ENCODE assay signal across 8 cellular contexts in genomic region chr12:104455594-104456416, GRCh38. TPM values are rescaled to one million over a fixed set of nuclear protein-coding genes. Genes with fewer than 3 reads are reported as not detected.
A peak's percentile ranks its signal among the peaks of the same experiment; 100 is the strongest.
DNase-seq lines count a peak whose midpoint lies in the region; ATAC-seq, FAIRE-seq and TF ChIP-seq lines count a peak whose summit lies in the region.

No MANE protein-coding gene starts in this region.

- intact Hi-C loops in pancreas (cut with DNase I) = no loop called here

- DNase-seq in Peyer's patch = no peak
- DNase-seq in epithelial cell of proximal tubule (ENCODE audit: low read depth) = no peak
- DNase-seq in pancreas = no peak
- DNase-seq in SW 1271 (lab: John Stamatoyannopoulos, UW) = no peak
- no peak for DNase-seq in T-helper 9 cell
- no peak for DNase-seq in GDM1 (lab: John Stamatoyannopoulos, UW)

- no peak for FAIRE-seq in pancreas (lab: Jason Lieb, UNC)

- peak overlapping the region; percentile 96 for H3K4me2 ChIP-seq in DOHH2 (ENCODE audit: low read length)

- no peak overlapping the region for H3K27ac ChIP-seq in DOHH2 (ENCODE audit: low read depth, low read length)
- H3K27ac ChIP-seq in Peyer's patch = peak overlapping the region; percentile 79 to 97 (median 84)
- H3K27ac ChIP-seq in pancreas = peak overlapping the region in 2 of 4 donors; percentile 68 to 76

- H4K20me1 ChIP-seq in DOHH2 (ENCODE audit: control insufficient read depth, insufficient read depth, low read depth, low read length) = no peaks in the 10 kb centered on the region

- H3K79me2 ChIP-seq in DOHH2 (ENCODE audit: control insufficient read depth, low read length) = peaks cover 35% of the 10 kb centered on the region

- no peaks in the 10 kb centered on the region; the same call in 1 of the 2 replicates for H3F3A ChIP-seq in DOHH2 (ENCODE audit: control insufficient read depth, insufficient read depth)

- ATAC-seq in pancreas = no peak
- ATAC-seq in HG02588 (IDR thresholded peaks at IDR 0.05; ENCODE audit: unreplicated experiment) = no peak

- no peaks in the 10 kb centered on the region for H3K9me2 ChIP-seq in DOHH2 (replicated peaks; ENCODE audit: control insufficient read depth, low read length)

- H3K27me3 ChIP-seq in DOHH2 (ENCODE audit: control insufficient read depth, low read length) = peaks cover 24% of the 10 kb centered on the region
- no peaks in the 10 kb centered on the region for H3K27me3 ChIP-seq in Peyer's patch
- no peaks in the 10 kb centered on the region for H3K27me3 ChIP-seq in pancreas

- TF ChIP-seq CTCF in DOHH2 (IDR thresholded peaks at IDR 0.05; ENCODE audit: low read depth, low read length, poor library complexity, severe bottlenecking) (no peak), Peyer's patch (IDR thresholded peaks at IDR 0.05) (no peak), epithelial cell of proximal tubule (conservative IDR thresholded peaks at IDR 0.05; ENCODE audit: low read depth, low read length) (no peak), pancreas (IDR thresholded peaks at IDR 0.05) (no peak)

- H3K9me3 ChIP-seq in DOHH2 (ENCODE audit: control insufficient read depth, insufficient read depth, low read length) (no peaks in the 10 kb centered on the region), Peyer's patch (no peaks in the 10 kb centered on the region), pancreas (no peaks in the 10 kb centered on the region)

- no peak for TF ChIP-seq POLR2A in Peyer's patch (IDR thresholded peaks at IDR 0.05)

- H3K36me3 ChIP-seq in DOHH2 (ENCODE audit: control insufficient read depth, low read length) (peaks cover 3% of the 10 kb centered on the region; the same call in 1 of the 2 replicates), Peyer's patch (no peaks in the 10 kb centered on the region), pancreas (no peaks in the 10 kb centered on the region)

- WGBS in pancreas, 2 donors = 18 to 21% methylated on average over 8 of the region's 8 CpGs

- H3K4me3 ChIP-seq in DOHH2 (ENCODE audit: low read length) (peak overlapping the region; percentile 88), Peyer's patch (peak overlapping the region; percentile 66 to 99 (median 73)), epithelial cell of proximal tubule (ENCODE audit: low read depth, low read length) (peak overlapping the region; percentile 95), pancreas (peak overlapping the region; percentile 58 to 78 (median 67))

- peaks cover 37% of the 10 kb centered on the region for H3K4me1 ChIP-seq in DOHH2 (ENCODE audit: control insufficient read depth, low read length)
- peaks cover 0 to 8% (median 0%) of the 10 kb centered on the region in 4 donors for H3K4me1 ChIP-seq in Peyer's patch
- H3K4me1 ChIP-seq in pancreas = peaks cover 0 to 7% (median 0%) of the 10 kb centered on the region in 3 donors

RNA-seq across cellular contexts. Expression of gene CHST11, which starts 0.9 kb away (rescaled TPM):
- total RNA-seq in Peyer's patch (100 to 1,000 TPM in 1 of 4 donors, 10 to 100 TPM in 2, 1 to 10 TPM in 1; 9.9 to 119 (median 15.6) TPM), epithelial cell of proximal tubule (33.8 and 44.3 TPM in 2 replicates), pancreas (10 to 100 TPM in 3 of 6 donors, 1 to 10 TPM in 3; 3.8 to 14.8 (median 9.8) TPM)
- polyA plus RNA-seq in pancreas = 1 to 10 TPM; 1.1 to 2.9 TPM
